In genomic region chr7:111845853-111846252, GRCh38 we compare ENCODE assay signal across 3 cellular contexts.
"Had no signal": no experiment of that assay in that cellular context is flagged by ENCODE, and none has a peak within 500 bp of the region (broad histone marks: within the 10 kb centered on the region; RNA-seq: fewer than 3 reads in every experiment).

No MANE protein-coding gene starts in this region.

- ATAC-seq: GM12878 had no signal

- DNase-seq: GDM1, GF-D8 had no signal

- H3K4me3 ChIP-seq: GM12878 had no signal
